Comparison of ENCODE assay signal across 26 cellular contexts in genomic region chr2:177192788-177193187, GRCh38. TPM values are rescaled to one million over a fixed set of nuclear protein-coding genes. Genes with fewer than 3 reads are reported as not detected.
DNase-seq lines count a peak whose midpoint lies in the region; ATAC-seq and TF ChIP-seq lines count a peak whose summit lies in the region.
"Had no signal": no experiment of that assay in that cellular context is flagged by ENCODE, and none has a peak within 500 bp of the region (broad histone marks: within the 10 kb centered on the region; RNA-seq: fewer than 3 reads in every experiment).

No MANE protein-coding gene starts in this region.

- no peak for ATAC-seq in CD4-positive, CD25-positive, alpha-beta regulatory T cell (ENCODE audit: low read depth in 2 of 2)
- ATAC-seq in GM18867 (IDR thresholded peaks at IDR 0.05; ENCODE audit: unreplicated experiment) = peak; percentile 43
- peak; percentile 53 for ATAC-seq in HG03280 (IDR thresholded peaks at IDR 0.05; ENCODE audit: unreplicated experiment)
- ATAC-seq in GM18505 (IDR thresholded peaks at IDR 0.05; ENCODE audit: unreplicated experiment) = no peak
- no peak for ATAC-seq in activated CD8-positive, alpha-beta memory T cell treated with anti-CD3 and anti-CD28 coated beads, Interleukin-2, amount 10 ng/mL, durations not matched to agents 7 days and 5 days
- ATAC-seq: GM23338, PC-3, SK-N-SH treated with all-trans-retinoic acid at 6 μM for 48 hours, T-helper 17 cell had no signal

- H3K4me3 ChIP-seq in CD4-positive, CD25-positive, alpha-beta regulatory T cell (ENCODE audit: low read depth, low read length) = peak overlapping the region; percentile 43
- H3K4me3 ChIP-seq in OCI-LY3 (ENCODE audit: low read length) = no peak overlapping the region
- H3K4me3 ChIP-seq: GM23338, SJCRH30 had no signal

- no peaks in the 10 kb centered on the region for H3K36me3 Mint-ChIP-seq in CD4-positive, CD25-positive, alpha-beta regulatory T cell
- H3K36me3 Mint-ChIP-seq in activated CD8-positive, alpha-beta memory T cell treated with anti-CD3 and anti-CD28 coated beads, Interleukin-2, amount 10 ng/mL, durations not matched to agents 7 days and 5 days = peaks cover 2% of the 10 kb centered on the region
- H3K36me3 Mint-ChIP-seq: CD14-positive monocyte had no signal

- H3K27me3 Mint-ChIP-seq in CD4-positive, CD25-positive, alpha-beta regulatory T cell = no peaks in the 10 kb centered on the region
- H3K27me3 Mint-ChIP-seq in activated CD8-positive, alpha-beta memory T cell treated with anti-CD3 and anti-CD28 coated beads, Interleukin-2, amount 10 ng/mL, durations not matched to agents 7 days and 5 days = no peaks in the 10 kb centered on the region
- H3K27me3 Mint-ChIP-seq: T-helper 17 cell had no signal

- H3K4me2 ChIP-seq in OCI-LY3 (ENCODE audit: low read length) = peak overlapping the region; percentile 31
- H3K4me2 ChIP-seq: GM23338 had no signal

- no peaks in the 10 kb centered on the region for H3K27me3 ChIP-seq in CD4-positive, CD25-positive, alpha-beta regulatory T cell (ENCODE audit: control insufficient read depth, insufficient read depth, low read length)
- no peaks in the 10 kb centered on the region for H3K27me3 ChIP-seq in OCI-LY3 (ENCODE audit: low read depth, low read length)
- H3K27me3 ChIP-seq: BE2C, SJCRH30 had no signal

- peaks cover 0 to 5% (median 3%) of the 10 kb centered on the region in 4 donors for H3K4me1 Mint-ChIP-seq in CD4-positive, CD25-positive, alpha-beta regulatory T cell
- H3K4me1 Mint-ChIP-seq in activated CD8-positive, alpha-beta memory T cell treated with anti-CD3 and anti-CD28 coated beads, Interleukin-2, amount 10 ng/mL, durations not matched to agents 7 days and 5 days = peaks cover 11% of the 10 kb centered on the region
- H3K4me1 Mint-ChIP-seq: CD14-positive monocyte, H9, T-helper 17 cell had no signal

- H3K36me3 ChIP-seq in CD4-positive, CD25-positive, alpha-beta regulatory T cell (ENCODE audit: control insufficient read depth, insufficient read depth, low read length) = no peaks in the 10 kb centered on the region
- H3K36me3 ChIP-seq in OCI-LY3 (replicated peaks; ENCODE audit: low read depth, low read length) = no peaks in the 10 kb centered on the region
- H3K36me3 ChIP-seq: BE2C, SJCRH30 had no signal

- no peaks in the 10 kb centered on the region for H4K20me1 ChIP-seq in OCI-LY3 (ENCODE audit: insufficient read depth, low read length)

- H3K79me2 ChIP-seq in OCI-LY3 (ENCODE audit: low read length) = no peaks in the 10 kb centered on the region

- H3K27ac Mint-ChIP-seq in CD4-positive, CD25-positive, alpha-beta regulatory T cell = peak overlapping the region in 2 of 3 donors; percentile 23 to 43
- H3K27ac Mint-ChIP-seq in activated CD8-positive, alpha-beta memory T cell treated with anti-CD3 and anti-CD28 coated beads, Interleukin-2, amount 10 ng/mL, durations not matched to agents 7 days and 5 days = no peak overlapping the region
- H3K27ac Mint-ChIP-seq: CD14-positive monocyte, GM23338, H9, T-helper 17 cell had no signal

- H3K4me1 ChIP-seq in CD4-positive, CD25-positive, alpha-beta regulatory T cell (ENCODE audit: control insufficient read depth, insufficient read depth, low read length, poor library complexity, severe bottlenecking) = peaks cover 5% of the 10 kb centered on the region
- peaks cover 10% of the 10 kb centered on the region for H3K4me1 ChIP-seq in OCI-LY3 (ENCODE audit: low read length)
- H3K4me1 ChIP-seq: BE2C had no signal

- CTCF ChIA-PET in activated CD8-positive, alpha-beta memory T cell treated with anti-CD3 and anti-CD28 coated beads, Interleukin-2, amount 10 ng/mL, durations not matched to agents 7 days and 5 days (lab: Charles Lee) = no interaction called here

- no peaks in the 10 kb centered on the region for H3K9me3 ChIP-seq in CD4-positive, CD25-positive, alpha-beta regulatory T cell (ENCODE audit: control insufficient read depth in 2 of 2, low read length in 2 of 2)
- no peaks in the 10 kb centered on the region for H3K9me3 ChIP-seq in OCI-LY3 (ENCODE audit: insufficient read depth, low read length)
- H3K9me3 ChIP-seq: BE2C, SJCRH30 had no signal

- H3K27ac ChIP-seq in CD4-positive, CD25-positive, alpha-beta regulatory T cell (ENCODE audit: insufficient read depth, low read length, poor library complexity, severe bottlenecking) = peak overlapping the region; percentile 29
- no peak overlapping the region for H3K27ac ChIP-seq in OCI-LY3 (ENCODE audit: low read length)
- H3K27ac ChIP-seq: SJCRH30 had no signal

- no peak overlapping the region for H2AFZ ChIP-seq in OCI-LY3 (ENCODE audit: low read depth, low read length)
- H2AFZ ChIP-seq: GM23338 had no signal

- DNase-seq in CD4-positive, CD25-positive, alpha-beta regulatory T cell = no peak
- no peak for DNase-seq in activated CD4-positive, CD25-positive, alpha-beta regulatory T cell treated with anti-CD3 and anti-CD28 coated beads, Interleukin-2, amount 50 U/mL, for 72 hours
- no peak for DNase-seq in activated CD8-positive, alpha-beta memory T cell treated with anti-CD3 and anti-CD28 coated beads, Interleukin-2, amount 10 ng/mL, durations not matched to agents 7 days and 5 days
- DNase-seq in stimulated activated CD4-positive, alpha-beta T cell treated with anti-CD3 and anti-CD28 coated beads, Interleukin-2, amount 100 ng/mL, for 48 hours = no peak
- DNase-seq: 8988T, ACHN, BE2C, DMS153, DND-41, H9, KG1, NCI-H1105, NCI-H1436 treated with DMSO at 0.1 percent for 48 hours, NCI-H187 treated with DMSO at 0.1 percent for 48 hours, NCI-H524, NCI-H748 treated with DMSO at 0.1 percent for 48 hours, PC-3, SJCRH30, T-helper 17 cell had no signal

- H3K9me3 Mint-ChIP-seq in CD4-positive, CD25-positive, alpha-beta regulatory T cell = no peaks in the 10 kb centered on the region
- H3K9me3 Mint-ChIP-seq in activated CD8-positive, alpha-beta memory T cell treated with anti-CD3 and anti-CD28 coated beads, Interleukin-2, amount 10 ng/mL, durations not matched to agents 7 days and 5 days (ENCODE audit: low read depth) = no peaks in the 10 kb centered on the region
- H3K9me3 Mint-ChIP-seq: CD14-positive monocyte, GM23338, H9 had no signal

- TF ChIP-seq POLR2A in GM18505 (IDR thresholded peaks at IDR 0.05; ENCODE audit: borderline replicate concordance, extremely low read depth, insufficient read depth, insufficient read length) = no peak

- H3K9ac ChIP-seq in OCI-LY3 (ENCODE audit: low read length) = no peak overlapping the region

- no peak overlapping the region for H3K4me3 Mint-ChIP-seq in CD4-positive, CD25-positive, alpha-beta regulatory T cell
- no peak overlapping the region for H3K4me3 Mint-ChIP-seq in activated CD8-positive, alpha-beta memory T cell treated with anti-CD3 and anti-CD28 coated beads, Interleukin-2, amount 10 ng/mL, durations not matched to agents 7 days and 5 days
- H3K4me3 Mint-ChIP-seq: CD14-positive monocyte, GM23338, H9, T-helper 17 cell had no signal

- no peak for TF ChIP-seq CTCF in OCI-LY3 (IDR thresholded peaks at IDR 0.05; ENCODE audit: low read depth, low read length)

RNA-seq across cellular contexts. Expression of gene HNRNPA3, which starts 19.8 kb away (rescaled TPM):
- total RNA-seq in CD4-positive, CD25-positive, alpha-beta regulatory T cell = 231 TPM
- polyA plus RNA-seq in CD4-positive, CD25-positive, alpha-beta regulatory T cell = 10 to 100 TPM; 38.8 to 62.8 (median 56.2) TPM
- 100 to 1,000 TPM; 298 to 320 TPM for total RNA-seq in activated CD8-positive, alpha-beta memory T cell treated with anti-CD3 and anti-CD28 coated beads, Interleukin-2, amount 10 ng/mL, durations not matched to agents 7 days and 5 days

Comparison
In these comparisons a context has a peak if more than half of its experiments do, and no peak if none do; other contexts are left out.
1. ATAC-seq: peak in GM18867 (single experiment) and HG03280 (single experiment); none in CD4-positive, CD25-positive, alpha-beta regulatory T cell (0 of 2), GM18505 (single experiment) and activated CD8-positive, alpha-beta memory T cell treated with anti-CD3 and anti-CD28 coated beads, Interleukin-2, amount 10 ng/mL, durations not matched to agents 7 days and 5 days (single experiment).